ENCODE assay signal across 13 cellular contexts in the genomic region with DNA sequence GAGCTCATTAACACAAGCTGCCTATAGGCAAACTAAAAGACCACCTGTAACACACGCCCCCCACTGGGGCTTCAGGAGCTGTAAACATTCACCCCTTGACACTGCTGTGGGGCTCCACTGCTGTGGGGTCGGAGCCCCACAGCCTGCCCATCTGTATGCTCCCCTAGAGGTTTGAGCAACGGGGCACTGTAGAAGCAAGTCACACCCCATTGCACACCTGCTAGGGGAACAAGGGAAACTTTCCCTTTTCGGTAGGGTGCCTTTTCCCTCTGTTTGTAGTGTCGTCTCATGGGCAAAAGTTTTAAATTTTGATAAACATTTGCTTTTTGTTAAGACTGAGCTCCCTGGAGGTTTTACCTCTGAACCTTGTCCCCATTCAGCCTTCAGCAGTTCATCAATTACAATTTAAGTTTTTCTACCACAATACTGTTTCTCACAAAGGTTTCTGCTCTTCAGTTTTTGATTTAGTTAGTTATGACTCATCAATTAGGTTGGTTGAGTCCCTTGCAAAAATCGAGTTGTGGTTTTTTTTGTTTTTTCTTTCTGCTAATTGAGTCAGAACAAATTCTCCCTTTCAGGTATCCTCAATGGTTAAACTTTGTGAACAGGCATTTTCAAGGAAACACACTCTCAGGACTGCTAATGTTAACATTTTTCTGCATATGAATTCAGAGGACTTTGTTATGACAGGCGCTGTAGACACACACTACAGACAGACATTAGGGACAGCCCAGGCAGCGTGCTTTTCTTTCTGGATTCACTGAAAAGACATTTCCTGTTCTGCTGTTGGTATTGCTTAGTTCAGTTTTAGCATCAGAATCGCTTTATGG. TPM values are rescaled to one million over a fixed set of nuclear protein-coding genes. Genes with fewer than 3 reads are reported as not detected.
DNase-seq lines count a peak whose midpoint lies in the region; ATAC-seq and TF ChIP-seq lines count a peak whose summit lies in the region.
"Had no signal": no experiment of that assay in that cellular context is flagged by ENCODE, and none has a peak within 500 bp of the region (broad histone marks: within the 10 kb centered on the region; RNA-seq: fewer than 3 reads in every experiment).

No MANE protein-coding gene starts in this region.

- no peaks in the 10 kb centered on the region for H3K9me3 Mint-ChIP-seq in activated naive CD4-positive, alpha-beta T cell treated with anti-CD3 and anti-CD28 coated beads for 36 hours
- H3K9me3 Mint-ChIP-seq in activated T-helper 17 cell treated with anti-CD3 and anti-CD28 coated beads, Interleukin-2, amount 50 U/mL, for 72 hours = no peaks in the 10 kb centered on the region
- peaks cover 12% of the 10 kb centered on the region for H3K9me3 Mint-ChIP-seq in osteocyte (ENCODE audit: unreplicated experiment)

- no peak overlapping the region for H3K4me3 Mint-ChIP-seq in activated naive CD4-positive, alpha-beta T cell treated with anti-CD3 and anti-CD28 coated beads for 36 hours
- peak overlapping the region; percentile 26 for H3K4me3 Mint-ChIP-seq in activated T-helper 17 cell treated with anti-CD3 and anti-CD28 coated beads, Interleukin-2, amount 50 U/mL, for 72 hours
- H3K4me3 Mint-ChIP-seq in osteocyte (ENCODE audit: unreplicated experiment) = peak overlapping the region; percentile 4

- CTCF ChIA-PET in activated naive CD4-positive, alpha-beta T cell treated with anti-CD3 and anti-CD28 coated beads for 36 hours (lab: Charles Lee) = interaction anchor here (0.7 to 3.1 kb wide), 2 partner anchors 11 to 116 kb away, joined by 3 to 17 read pairs; no protein-coding TSS in a partner anchor

- intact Hi-C loops in activated naive CD4-positive, alpha-beta T cell treated with anti-CD3 and anti-CD28 coated beads for 36 hours (cut with micrococcal nuclease) = loop anchor here (1.0 to 5.0 kb wide), 6 partner anchors 12 to 112 kb away; partner anchors contain the start of gene ZNF878
- intact Hi-C loops in ascending aorta (cut with DNase I) = no loop called here

- peak; percentile 70 for DNase-seq in activated naive CD4-positive, alpha-beta T cell treated with anti-CD3 and anti-CD28 coated beads for 36 hours
- no peak for DNase-seq in activated naive CD4-positive, alpha-beta T cell (lab: John Stamatoyannopoulos, UW)
- DNase-seq in osteocyte (ENCODE audit: extremely low spot score, unreplicated experiment) = no peak
- DNase-seq in ascending aorta (ENCODE audit: low spot score in 2 of 2) = no peak
- no peak for DNase-seq in dermis blood vessel endothelial cell
- DNase-seq: activated CD8-positive, alpha-beta memory T cell treated with anti-CD3 and anti-CD28 coated beads for 24 hours; colonic mucosa; NCI-H1694 treated with DMSO at 0.1 percent for 48 hours; Peyer's patch had no signal

- H3K27me3 Mint-ChIP-seq in activated naive CD4-positive, alpha-beta T cell treated with anti-CD3 and anti-CD28 coated beads for 36 hours (ENCODE audit: low read depth) = no peaks in the 10 kb centered on the region
- no peaks in the 10 kb centered on the region for H3K27me3 Mint-ChIP-seq in activated T-helper 17 cell treated with anti-CD3 and anti-CD28 coated beads, Interleukin-2, amount 50 U/mL, for 72 hours
- no peaks in the 10 kb centered on the region for H3K27me3 Mint-ChIP-seq in osteocyte (ENCODE audit: unreplicated experiment)

- H3K4me1 Mint-ChIP-seq in activated naive CD4-positive, alpha-beta T cell treated with anti-CD3 and anti-CD28 coated beads for 36 hours (ENCODE audit: low read depth) = peaks cover 19% of the 10 kb centered on the region
- H3K4me1 Mint-ChIP-seq in activated T-helper 17 cell treated with anti-CD3 and anti-CD28 coated beads, Interleukin-2, amount 50 U/mL, for 72 hours = peaks cover 12% of the 10 kb centered on the region
- H3K4me1 Mint-ChIP-seq in osteocyte (ENCODE audit: unreplicated experiment) = peaks cover 14% of the 10 kb centered on the region

- H3K27me3 ChIP-seq in ascending aorta = no peaks in the 10 kb centered on the region
- H3K27me3 ChIP-seq: colonic mucosa, Peyer's patch had no signal

- no peak overlapping the region for H3K4me3 ChIP-seq in ascending aorta
- H3K4me3 ChIP-seq: colonic mucosa, Peyer's patch, skin epidermis had no signal

- peaks cover 19 to 20% of the 10 kb centered on the region in 2 donors for H3K36me3 ChIP-seq in ascending aorta
- H3K36me3 ChIP-seq: colonic mucosa had no signal

- no peaks in the 10 kb centered on the region for H3K4me1 ChIP-seq in ascending aorta
- H3K4me1 ChIP-seq: colonic mucosa, Peyer's patch had no signal

- peak; percentile 60 for ATAC-seq in HG02981 (IDR thresholded peaks at IDR 0.05; ENCODE audit: unreplicated experiment)
- ATAC-seq in activated T-helper 17 cell treated with anti-CD3 and anti-CD28 coated beads, Interleukin-2, amount 50 U/mL, for 72 hours (replicated peaks) = peak; percentile 98
- ATAC-seq in GM21390 (IDR thresholded peaks at IDR 0.05; ENCODE audit: unreplicated experiment) = no peak

- peak overlapping the region; percentile 78 for H3K27ac Mint-ChIP-seq in activated naive CD4-positive, alpha-beta T cell treated with anti-CD3 and anti-CD28 coated beads for 36 hours
- H3K27ac Mint-ChIP-seq in activated T-helper 17 cell treated with anti-CD3 and anti-CD28 coated beads, Interleukin-2, amount 50 U/mL, for 72 hours = no peak overlapping the region
- H3K27ac Mint-ChIP-seq in osteocyte (ENCODE audit: unreplicated experiment) = peak overlapping the region; percentile 19

- peaks cover 49% of the 10 kb centered on the region for H3K36me3 Mint-ChIP-seq in activated naive CD4-positive, alpha-beta T cell treated with anti-CD3 and anti-CD28 coated beads for 36 hours (ENCODE audit: low read depth)
- peaks cover 35% of the 10 kb centered on the region for H3K36me3 Mint-ChIP-seq in activated T-helper 17 cell treated with anti-CD3 and anti-CD28 coated beads, Interleukin-2, amount 50 U/mL, for 72 hours (ENCODE audit: low read depth)
- H3K36me3 Mint-ChIP-seq in osteocyte (ENCODE audit: unreplicated experiment) = peaks cover 23% of the 10 kb centered on the region

- TF ChIP-seq CTCF in osteocyte (IDR thresholded peaks at IDR 0.05) (no peak), ascending aorta (IDR thresholded peaks at IDR 0.05) (no peak)

- no peak overlapping the region for H3K27ac ChIP-seq in ascending aorta
- H3K27ac ChIP-seq: colonic mucosa, Peyer's patch, skin epidermis had no signal

- peaks cover 0 to 13% of the 10 kb centered on the region in 2 donors for H3K9me3 ChIP-seq in ascending aorta
- H3K9me3 ChIP-seq: colonic mucosa, Peyer's patch had no signal

RNA-seq across cellular contexts. Expression of gene ZNF433, which starts 35.1 kb away (rescaled TPM):
- total RNA-seq in activated naive CD4-positive, alpha-beta T cell treated with anti-CD3 and anti-CD28 coated beads for 36 hours = under 1 TPM; 0.52 TPM
- under 1 TPM in 1 of 2 donors, not detected in 1; 0.85 TPM for total RNA-seq in activated T-helper 17 cell treated with anti-CD3 and anti-CD28 coated beads, Interleukin-2, amount 50 U/mL, for 72 hours
- total RNA-seq in osteocyte (4.5 and 7.5 TPM in 2 replicates), ascending aorta (not detected), dermis blood vessel endothelial cell (2.0 and 2.6 TPM in 2 replicates)

RNA-seq across cellular contexts. Expression of gene ZNF763, which starts 35.5 kb away (rescaled TPM):
- total RNA-seq in activated naive CD4-positive, alpha-beta T cell treated with anti-CD3 and anti-CD28 coated beads for 36 hours = under 1 TPM; 0.50 to 0.54 TPM
- total RNA-seq in activated T-helper 17 cell treated with anti-CD3 and anti-CD28 coated beads, Interleukin-2, amount 50 U/mL, for 72 hours = 1 to 10 TPM in 1 of 2 donors, under 1 TPM in 1; 0.64 to 1.3 TPM
- total RNA-seq in osteocyte (2.1 and 4.3 TPM in 2 replicates), ascending aorta (2.8 TPM), dermis blood vessel endothelial cell (1.6 and 3.1 TPM in 2 replicates)

RNA-seq across cellular contexts. Expression of gene ZNF878, which starts 52.4 kb away (rescaled TPM):
- under 1 TPM; 0.38 to 0.49 TPM for total RNA-seq in activated naive CD4-positive, alpha-beta T cell treated with anti-CD3 and anti-CD28 coated beads for 36 hours
- total RNA-seq in activated T-helper 17 cell treated with anti-CD3 and anti-CD28 coated beads, Interleukin-2, amount 50 U/mL, for 72 hours = under 1 TPM in 1 of 2 donors, not detected in 1; 0.74 TPM
- total RNA-seq in osteocyte = 0.38 TPM in 1 of 2 replicates, not detected in the other
- total RNA-seq in ascending aorta = not detected
- total RNA-seq in dermis blood vessel endothelial cell = 0.17 and 0.70 TPM in 2 replicates
- total RNA-seq: Peyer's patch had no signal
